1 cellular context compared by ENCODE assay signal in genomic region chr2:19228720-19229119, GRCh38.
TF ChIP-seq lines count a peak whose summit lies in the region.

No MANE protein-coding gene starts in this region.

TF ChIP-seq in HepG2, 621 proteins besides CTCF, POLR2A, EP300 and RAD21 (continued from another document):
- no peak for TF ChIP-seq ZNF597 (CRISPR knock-in tag; IDR thresholded peaks at IDR 0.05)
- no peak for TF ChIP-seq NFKB2 (CRISPR knock-in tag; IDR thresholded peaks at IDR 0.05; ENCODE audit: borderline replicate concordance)
- TF ChIP-seq CAMTA2 (CRISPR knock-in tag; IDR thresholded peaks at IDR 0.05; ENCODE audit: borderline replicate concordance): no peak
- TF ChIP-seq ZNF550 (CRISPR knock-in tag; IDR thresholded peaks at IDR 0.05; ENCODE audit: borderline replicate concordance): no peak
- TF ChIP-seq ELF1 (CRISPR knock-in tag; IDR thresholded peaks at IDR 0.05): no peak
- TF ChIP-seq ZIK1 (CRISPR knock-in tag; IDR thresholded peaks at IDR 0.05; ENCODE audit: borderline replicate concordance, low read depth): no peak
- no peak for TF ChIP-seq RBAK (CRISPR knock-in tag; IDR thresholded peaks at IDR 0.05)
- TF ChIP-seq RFX1 (IDR thresholded peaks at IDR 0.05): no peak
- no peak for TF ChIP-seq SRY (CRISPR knock-in tag; IDR thresholded peaks at IDR 0.05)
- TF ChIP-seq ELF3 (CRISPR knock-in tag; IDR thresholded peaks at IDR 0.05): no peak
- no peak for TF ChIP-seq ZNF7 (CRISPR knock-in tag; IDR thresholded peaks at IDR 0.05)
